16 cellular contexts compared by ENCODE assay signal in genomic region chr16:8623634-8624033, GRCh38. TPM values are rescaled to one million over a fixed set of nuclear protein-coding genes. Genes with fewer than 3 reads are reported as not detected.
DNase-seq lines count a peak whose midpoint lies in the region; FAIRE-seq and TF ChIP-seq lines count a peak whose summit lies in the region.
"Had no signal": no experiment of that assay in that cellular context is flagged by ENCODE, and none has a peak within 500 bp of the region (broad histone marks: within the 10 kb centered on the region; RNA-seq: fewer than 3 reads in every experiment).

No MANE protein-coding gene starts in this region.

- TF ChIP-seq RAD21 in neural cell (conservative IDR thresholded peaks at IDR 0.05): no peak

- peaks cover 41 to 45% of the 10 kb centered on the region in 2 donors for H3K36me3 Mint-ChIP-seq in CD14-positive monocyte

- no peaks in the 10 kb centered on the region for H4K20me1 ChIP-seq in neural cell (ENCODE audit: insufficient read depth)

- H3K27ac Mint-ChIP-seq in CD14-positive monocyte: peak overlapping the region in 4 of 7 donors; percentile 10 to 48 (median 41)

- no peak for FAIRE-seq in D721Med (lab: Jason Lieb, UNC)
- FAIRE-seq: colon had no signal

- H3K36me3 ChIP-seq in HEK293 (ENCODE audit: control insufficient read depth in 2 of 2, insufficient read depth in 1 of 2, low read length in 2 of 2) (peaks cover 14 to 42% of the 10 kb centered on the region in 2 experiments; a peak in 2 of 3 replicates), neural cell (ENCODE audit: insufficient read depth, low read length) (no peaks in the 10 kb centered on the region)
- H3K36me3 ChIP-seq in effector memory CD4-positive, alpha-beta T cell (ENCODE audit: control insufficient read depth, insufficient read depth, low read length): peaks cover 28% of the 10 kb centered on the region

- H3K27me3 Mint-ChIP-seq in CD14-positive monocyte (ENCODE audit: low read depth in 3 of 3): peaks cover 8 to 17% (median 16%) of the 10 kb centered on the region in 3 donors

- DNase-seq in CD14-positive monocyte (ENCODE audit: low spot score) (no peak), choroid plexus epithelial cell (ENCODE audit: low read depth) (peak; percentile 40), D721Med (ENCODE audit: insufficient read length, low spot score) (no peak), DMS153 treated with DMSO at 0.1 percent for 48 hours (lab: John Stamatoyannopoulos, UW; ENCODE audit: unreplicated experiment) (no peak)
- DNase-seq in effector memory CD4-positive, alpha-beta T cell: no peak
- DNase-seq: activated effector memory CD4-positive, alpha-beta T cell treated with Interleukin-2 at 50 U/mL for 16 hours; DMS53; gastrocnemius medialis; left colon; NCI-H446; Right ventricle myocardium superior; stimulated activated CD4-positive, alpha-beta T cell treated with anti-CD3 and anti-CD28 coated beads, Interleukin-2, amount 100 ng/mL, for 48 hours had no signal

- no peak overlapping the region for H3K27ac ChIP-seq in HEK293 (ENCODE audit: extremely low read depth, low read depth, low read length)
- H3K27ac ChIP-seq in neural cell (ENCODE audit: low read length): no peak overlapping the region
- H3K27ac ChIP-seq in effector memory CD4-positive, alpha-beta T cell (ENCODE audit: insufficient read depth, low read length, poor library complexity, severe bottlenecking): no peak overlapping the region
- H3K27ac ChIP-seq: VCaP had no signal

- intact Hi-C loops in CD14-positive monocyte (cut with micrococcal nuclease): no loop called here

- H3K79me2 ChIP-seq in neural cell (replicated peaks; ENCODE audit: insufficient read depth, low read length): peaks cover 35% of the 10 kb centered on the region

- H3K9me2 ChIP-seq in neural cell (ENCODE audit: insufficient read depth, low read length): no peaks in the 10 kb centered on the region

- no peak overlapping the region for H3K4me2 ChIP-seq in neural cell (ENCODE audit: low read length)

- no peak overlapping the region for H3K9ac ChIP-seq in neural cell (ENCODE audit: low read length)

- H3K4me1 Mint-ChIP-seq in CD14-positive monocyte: peaks cover 25% of the 10 kb centered on the region

- H3K9me3 ChIP-seq in HEK293 (ENCODE audit: control insufficient read depth, insufficient read depth, low read depth, low read length) (no peaks in the 10 kb centered on the region), neural cell (ENCODE audit: low read length) (no peaks in the 10 kb centered on the region)
- no peaks in the 10 kb centered on the region for H3K9me3 ChIP-seq in effector memory CD4-positive, alpha-beta T cell (ENCODE audit: control insufficient read depth, low read length)
- H3K9me3 ChIP-seq: gastrocnemius medialis had no signal

- peaks cover 0 to 3% (median 0%) of the 10 kb centered on the region in 7 donors for H3K9me3 Mint-ChIP-seq in CD14-positive monocyte

- H3K27me3 ChIP-seq in neural cell (ENCODE audit: insufficient read depth, low read depth, low read length): no peaks in the 10 kb centered on the region
- H3K27me3 ChIP-seq in effector memory CD4-positive, alpha-beta T cell (replicated peaks; ENCODE audit: control insufficient read depth, insufficient read depth, low read length, poor library complexity, severe bottlenecking): no peaks in the 10 kb centered on the region

- H3K4me3 ChIP-seq in HEK293 (ENCODE audit: low read depth, low read length) (no peak overlapping the region), choroid plexus epithelial cell (ENCODE audit: low read depth, low read length) (no peak overlapping the region), neural cell (ENCODE audit: low read length) (peak overlapping the region; percentile 87)
- H3K4me3 ChIP-seq in effector memory CD4-positive, alpha-beta T cell (ENCODE audit: insufficient read depth, low read depth, low read length, poor library complexity, severe bottlenecking): no peak overlapping the region

- no peak for TF ChIP-seq EP300 in neural cell (conservative IDR thresholded peaks at IDR 0.05; ENCODE audit: poor library complexity, severe bottlenecking)

- H3K4me1 ChIP-seq in HEK293 (ENCODE audit: control insufficient read depth, insufficient read depth, low read length): peaks cover 4% of the 10 kb centered on the region; the same call in 1 of the 2 replicates
- H3K4me1 ChIP-seq in effector memory CD4-positive, alpha-beta T cell (ENCODE audit: control insufficient read depth, insufficient read depth, low read length, poor library complexity, severe bottlenecking): peaks cover 6% of the 10 kb centered on the region

- POLR2A ChIA-PET in HEK293 (lab: Yijun Ruan, JAX): no interaction called here

- CTCF ChIA-PET in HEK293 (lab: Yijun Ruan, JAX): interaction anchor here (0.6 to 1.7 kb wide), 3 partner anchors 9 to 56 kb away, joined by 3 to 5 read pairs (median 3); no protein-coding TSS in a partner anchor

- H3K4me3 Mint-ChIP-seq in CD14-positive monocyte: no peak overlapping the region

- H2AFZ ChIP-seq in neural cell (ENCODE audit: low read depth, low read length): no peak overlapping the region

- H3F3A ChIP-seq in neural cell (ENCODE audit: insufficient read depth, low read length, poor library complexity, severe bottlenecking): no peaks in the 10 kb centered on the region

- no peak for TF ChIP-seq CTCF in CD14-positive monocyte (IDR thresholded peaks at IDR 0.05)
- TF ChIP-seq CTCF in HEK293 (tag by site-specific recombination; IDR thresholded peaks at IDR 0.05): no peak
- TF ChIP-seq CTCF in choroid plexus epithelial cell (conservative IDR thresholded peaks at IDR 0.05; ENCODE audit: low read depth, low read length): no peak
- TF ChIP-seq CTCF in neural cell (IDR thresholded peaks at IDR 0.05; ENCODE audit: poor library complexity, severe bottlenecking): no peak
- no peak for TF ChIP-seq CTCF in D721Med (IDR thresholded peaks at IDR 0.05; ENCODE audit: insufficient read depth, missing control alignments)

TF ChIP-seq in HEK293, 187 proteins besides CTCF, POLR2A, EP300 and RAD21 (continues in another document):
- peak; percentile 37; the same call in 1 of the 2 replicates for TF ChIP-seq SP7 (tag by site-specific recombination; IDR thresholded peaks at IDR 0.05)
- peak; percentile 67; the same call in 1 of the 2 replicates for TF ChIP-seq IKZF3 (tag by site-specific recombination; IDR thresholded peaks at IDR 0.05)
- 0 out of 2 replicates have a peak, but pooled peaks have one; percentile 32 for TF ChIP-seq ZNF660 (tag by site-specific recombination; IDR thresholded peaks at IDR 0.05)
- TF ChIP-seq ZNF423 (tag by site-specific recombination; IDR thresholded peaks at IDR 0.05): no peak
- no peak for TF ChIP-seq FEZF1 (tag by site-specific recombination; IDR thresholded peaks at IDR 0.05)
- TF ChIP-seq ZNF335 (tag by site-specific recombination; conservative IDR thresholded peaks at IDR 0.05): no peak
- TF ChIP-seq ZNF624 (tag by site-specific recombination; IDR thresholded peaks at IDR 0.05): no peak
- peak; percentile 58 for TF ChIP-seq ZIC2 (tag by site-specific recombination; IDR thresholded peaks at IDR 0.05)
- TF ChIP-seq ZNF654 (tag by site-specific recombination; IDR thresholded peaks at IDR 0.05; ENCODE audit: low read depth): 0 out of 2 replicates have a peak, but pooled peaks have one; percentile 6
- TF ChIP-seq ZNF629 (tag by site-specific recombination; IDR thresholded peaks at IDR 0.05): peak; percentile 88

TF ChIP-seq in neural cell, 6 proteins besides CTCF, POLR2A, EP300 and RAD21:
- no peak for TF ChIP-seq POLR2AphosphoS5 (IDR thresholded peaks at IDR 0.05)
- no peak for TF ChIP-seq MXI1 (conservative IDR thresholded peaks at IDR 0.05; ENCODE audit: poor library complexity, severe bottlenecking)
- TF ChIP-seq EZH2 (IDR thresholded peaks at IDR 0.05; ENCODE audit: borderline replicate concordance, insufficient read depth, low read length, poor library complexity, severe bottlenecking): no peak
- TF ChIP-seq TAF1 (IDR thresholded peaks at IDR 0.05; ENCODE audit: low read depth): no peak
- no peak for TF ChIP-seq REST (IDR thresholded peaks at IDR 0.05; ENCODE audit: borderline replicate concordance)
- no peak for TF ChIP-seq SMC3 (conservative IDR thresholded peaks at IDR 0.05; ENCODE audit: poor library complexity)

RNA-seq across cellular contexts. Expression of gene METTL22, which starts 2.1 kb away (rescaled TPM):
- polyA plus RNA-seq in CD14-positive monocyte (10 to 100 TPM; 36.0 to 44.0 TPM), neural cell (51.3 and 64.5 TPM in 2 replicates)
- 35.1 and 41.0 TPM in 2 replicates for polyA minus RNA-seq in neural cell

RNA-seq across cellular contexts. Expression of gene TMEM114, which starts 33.3 kb away (rescaled TPM):
- not detected for polyA plus RNA-seq in CD14-positive monocyte
- 0.62 TPM in 1 of 2 replicates, not detected in the other for polyA plus RNA-seq in neural cell
- not detected in 2 replicates for polyA minus RNA-seq in neural cell

RNA-seq across cellular contexts. Expression of gene ABAT, which starts 50.8 kb away (rescaled TPM):
- polyA plus RNA-seq in CD14-positive monocyte (1 to 10 TPM; 4.9 to 8.7 TPM), neural cell (125 and 132 TPM in 2 replicates)
- 187 and 206 TPM in 2 replicates for polyA minus RNA-seq in neural cell

Comparison
In these comparisons a context has a peak if more than half of its experiments do, and no peak if none do; other contexts are left out.
1. RNA of gene ABAT, which starts 50.8 kb away (polyA plus RNA-seq): 125 to 132 TPM in neural cell; 4.9 to 8.7 TPM in CD14-positive monocyte; every median in the first group is over 10 times any median in the second.